ENCODE assay signal across 1 cellular context in the genomic region with DNA sequence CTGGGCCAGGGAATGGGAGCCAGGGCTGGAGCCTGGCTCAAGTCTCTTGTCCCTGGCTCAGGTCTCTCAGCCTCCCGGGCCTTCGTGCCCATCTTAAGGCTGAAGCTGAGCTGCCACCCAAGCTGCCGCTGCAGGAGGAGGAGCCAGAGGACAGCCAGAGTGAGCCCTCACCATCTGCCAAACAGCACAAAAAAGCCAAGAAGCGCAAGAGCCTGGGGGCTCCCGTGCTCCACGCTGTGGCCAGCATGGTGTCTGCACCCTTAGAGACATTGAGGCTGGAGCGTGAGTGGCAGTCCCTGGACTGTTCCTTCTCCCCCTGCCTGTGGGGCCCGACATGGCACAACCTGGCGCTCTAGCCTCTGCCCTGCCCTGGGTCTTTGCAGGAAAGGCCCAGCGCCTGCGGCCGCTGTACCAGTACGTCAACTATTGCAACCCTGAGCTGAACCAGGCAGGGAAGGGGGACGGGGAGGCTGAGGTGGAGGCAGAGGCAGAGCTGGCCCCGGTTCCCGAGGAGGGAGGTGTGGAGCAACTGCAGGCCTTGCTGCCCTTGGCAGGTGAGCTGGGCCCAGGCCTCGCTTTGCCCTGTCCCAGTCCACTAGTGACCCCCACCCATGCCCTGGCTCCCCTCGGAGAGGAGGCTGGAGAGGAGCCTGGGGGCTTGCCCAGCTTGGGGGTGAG.
A peak's percentile ranks its signal among the peaks of the same experiment; 100 is the strongest.
TF ChIP-seq lines count a peak whose summit lies in the region.

No MANE protein-coding gene starts in this region.

TF ChIP-seq in HepG2, 621 proteins besides CTCF, POLR2A, EP300 and RAD21 (continued from another document and continues in another):
- TF ChIP-seq ZBTB39 (CRISPR knock-in tag; IDR thresholded peaks at IDR 0.05) (peak; percentile 84; the same call in 1 of the 2 replicates), YY1 (IDR thresholded peaks at IDR 0.05; ENCODE audit: insufficient read depth, insufficient replicate concordance, low read depth, low read length) (peak; percentile 67), ZNF124 (CRISPR knock-in tag; IDR thresholded peaks at IDR 0.05) (peak; percentile 90), ZNF670 (CRISPR knock-in tag; IDR thresholded peaks at IDR 0.05; ENCODE audit: borderline replicate concordance) (no peak), SNAI1 (CRISPR knock-in tag; IDR thresholded peaks at IDR 0.05; ENCODE audit: borderline replicate concordance) (no peak), GATAD1 (CRISPR knock-in tag; IDR thresholded peaks at IDR 0.05) (peak; percentile 80), REPIN1 (CRISPR knock-in tag; IDR thresholded peaks at IDR 0.05; ENCODE audit: borderline replicate concordance, low read depth) (peak; percentile 86; the same call in 1 of the 2 replicates), ERF (CRISPR knock-in tag; IDR thresholded peaks at IDR 0.05) (peak; percentile 94), STAT5B (CRISPR knock-in tag; IDR thresholded peaks at IDR 0.05) (no peak), ZNF343 (CRISPR knock-in tag; IDR thresholded peaks at IDR 0.05) (peak; percentile 46; the same call in 1 of the 2 replicates), ZNF143 (CRISPR knock-in tag; IDR thresholded peaks at IDR 0.05) (peak; percentile 78), BHLHE40 (IDR thresholded peaks at IDR 0.05; ENCODE audit: low read length) (peak; percentile 31; the same call in 1 of the 2 replicates), ZNF552 (CRISPR knock-in tag; IDR thresholded peaks at IDR 0.05; ENCODE audit: borderline replicate concordance) (0 out of 2 replicates have a peak, but pooled peaks have one; percentile 18), ATF1 (CRISPR knock-in tag; IDR thresholded peaks at IDR 0.05) (no peak), FOXO1 (CRISPR knock-in tag; IDR thresholded peaks at IDR 0.05) (peak; percentile 46; the same call in 1 of the 2 replicates), ZNF292 (CRISPR knock-in tag; IDR thresholded peaks at IDR 0.05; ENCODE audit: borderline replicate concordance, low read depth) (peak; percentile 86; the same call in 1 of the 2 replicates), ZNF652 (CRISPR knock-in tag; IDR thresholded peaks at IDR 0.05; ENCODE audit: borderline replicate concordance, low read depth) (0 out of 2 replicates have a peak, but pooled peaks have one; percentile 38), BCL6 (CRISPR knock-in tag; IDR thresholded peaks at IDR 0.05) (peak; percentile 56; the same call in 1 of the 2 replicates), ELF3 (CRISPR knock-in tag; IDR thresholded peaks at IDR 0.05) (peak; percentile 69), ZNF333 (CRISPR knock-in tag; IDR thresholded peaks at IDR 0.05; ENCODE audit: borderline replicate concordance) (0 out of 2 replicates have a peak, but pooled peaks have one; percentile 63), SAFB2 (CRISPR knock-in tag; IDR thresholded peaks at IDR 0.05; ENCODE audit: borderline replicate concordance, low read depth) (peak; percentile 60), KDM4B (CRISPR knock-in tag; IDR thresholded peaks at IDR 0.05) (0 out of 2 replicates have a peak, but pooled peaks have one; percentile 63), ZBTB26 (CRISPR knock-in tag; IDR thresholded peaks at IDR 0.05; ENCODE audit: borderline replicate concordance) (peak; percentile 70; the same call in 1 of the 2 replicates), E2F2 (CRISPR knock-in tag; IDR thresholded peaks at IDR 0.05; ENCODE audit: borderline replicate concordance) (no peak), CREM (IDR thresholded peaks at IDR 0.05) (no peak), CREM (CRISPR knock-in tag; IDR thresholded peaks at IDR 0.05) (no peak), HNRNPH1 (optimal IDR thresholded peaks at IDR 0.05; ENCODE audit: low read depth, low read length) (no peak), ZNF18 (CRISPR knock-in tag; IDR thresholded peaks at IDR 0.05; ENCODE audit: insufficient replicate concordance) (no peak), MED8 (CRISPR knock-in tag; IDR thresholded peaks at IDR 0.05; ENCODE audit: insufficient replicate concordance) (no peak), NBN (conservative IDR thresholded peaks at IDR 0.05) (no peak), GZF1 (CRISPR knock-in tag; IDR thresholded peaks at IDR 0.05) (0 out of 2 replicates have a peak, but pooled peaks have one; percentile 65), CHD2 (IDR thresholded peaks at IDR 0.05; ENCODE audit: low read depth, low read length) (peak; percentile 10; the same call in 1 of the 2 replicates), KLF11 (CRISPR knock-in tag; IDR thresholded peaks at IDR 0.05) (0 out of 2 replicates have a peak, but pooled peaks have one; percentile 52), KLF16 (CRISPR knock-in tag; IDR thresholded peaks at IDR 0.05) (peak in 1 of 2 experiments; percentile 52; a peak in 1 of 4 replicates), SPEN (CRISPR knock-in tag; IDR thresholded peaks at IDR 0.05; ENCODE audit: low read depth) (peak; percentile 59; the same call in 1 of the 2 replicates), ZNF546 (CRISPR knock-in tag; conservative IDR thresholded peaks at IDR 0.05) (no peak; the same call in 1 of the 2 replicates)
- TF ChIP-seq, protein P1, sequence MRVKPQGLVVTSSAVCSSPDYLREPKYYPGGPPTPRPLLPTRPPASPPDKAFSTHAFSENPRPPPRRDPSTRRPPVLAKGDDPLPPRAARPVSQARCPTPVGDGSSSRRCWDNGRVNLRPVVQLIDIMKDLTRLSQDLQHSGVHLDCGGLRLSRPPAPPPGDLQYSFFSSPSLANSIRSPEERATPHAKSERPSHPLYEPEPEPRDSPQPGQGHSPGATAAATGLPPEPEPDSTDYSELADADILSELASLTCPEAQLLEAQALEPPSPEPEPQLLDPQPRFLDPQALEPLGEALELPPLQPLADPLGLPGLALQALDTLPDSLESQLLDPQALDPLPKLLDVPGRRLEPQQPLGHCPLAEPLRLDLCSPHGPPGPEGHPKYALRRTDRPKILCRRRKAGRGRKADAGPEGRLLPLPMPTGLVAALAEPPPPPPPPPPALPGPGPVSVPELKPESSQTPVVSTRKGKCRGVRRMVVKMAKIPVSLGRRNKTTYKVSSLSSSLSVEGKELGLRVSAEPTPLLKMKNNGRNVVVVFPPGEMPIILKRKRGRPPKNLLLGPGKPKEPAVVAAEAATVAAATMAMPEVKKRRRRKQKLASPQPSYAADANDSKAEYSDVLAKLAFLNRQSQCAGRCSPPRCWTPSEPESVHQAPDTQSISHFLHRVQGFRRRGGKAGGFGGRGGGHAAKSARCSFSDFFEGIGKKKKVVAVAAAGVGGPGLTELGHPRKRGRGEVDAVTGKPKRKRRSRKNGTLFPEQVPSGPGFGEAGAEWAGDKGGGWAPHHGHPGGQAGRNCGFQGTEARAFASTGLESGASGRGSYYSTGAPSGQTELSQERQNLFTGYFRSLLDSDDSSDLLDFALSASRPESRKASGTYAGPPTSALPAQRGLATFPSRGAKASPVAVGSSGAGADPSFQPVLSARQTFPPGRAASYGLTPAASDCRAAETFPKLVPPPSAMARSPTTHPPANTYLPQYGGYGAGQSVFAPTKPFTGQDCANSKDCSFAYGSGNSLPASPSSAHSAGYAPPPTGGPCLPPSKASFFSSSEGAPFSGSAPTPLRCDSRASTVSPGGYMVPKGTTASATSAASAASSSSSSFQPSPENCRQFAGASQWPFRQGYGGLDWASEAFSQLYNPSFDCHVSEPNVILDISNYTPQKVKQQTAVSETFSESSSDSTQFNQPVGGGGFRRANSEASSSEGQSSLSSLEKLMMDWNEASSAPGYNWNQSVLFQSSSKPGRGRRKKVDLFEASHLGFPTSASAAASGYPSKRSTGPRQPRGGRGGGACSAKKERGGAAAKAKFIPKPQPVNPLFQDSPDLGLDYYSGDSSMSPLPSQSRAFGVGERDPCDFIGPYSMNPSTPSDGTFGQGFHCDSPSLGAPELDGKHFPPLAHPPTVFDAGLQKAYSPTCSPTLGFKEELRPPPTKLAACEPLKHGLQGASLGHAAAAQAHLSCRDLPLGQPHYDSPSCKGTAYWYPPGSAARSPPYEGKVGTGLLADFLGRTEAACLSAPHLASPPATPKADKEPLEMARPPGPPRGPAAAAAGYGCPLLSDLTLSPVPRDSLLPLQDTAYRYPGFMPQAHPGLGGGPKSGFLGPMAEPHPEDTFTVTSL (CRISPR knock-in tag; IDR thresholded peaks at IDR 0.05; ENCODE audit: borderline replicate concordance), result no peak
- TF ChIP-seq, protein P2, sequence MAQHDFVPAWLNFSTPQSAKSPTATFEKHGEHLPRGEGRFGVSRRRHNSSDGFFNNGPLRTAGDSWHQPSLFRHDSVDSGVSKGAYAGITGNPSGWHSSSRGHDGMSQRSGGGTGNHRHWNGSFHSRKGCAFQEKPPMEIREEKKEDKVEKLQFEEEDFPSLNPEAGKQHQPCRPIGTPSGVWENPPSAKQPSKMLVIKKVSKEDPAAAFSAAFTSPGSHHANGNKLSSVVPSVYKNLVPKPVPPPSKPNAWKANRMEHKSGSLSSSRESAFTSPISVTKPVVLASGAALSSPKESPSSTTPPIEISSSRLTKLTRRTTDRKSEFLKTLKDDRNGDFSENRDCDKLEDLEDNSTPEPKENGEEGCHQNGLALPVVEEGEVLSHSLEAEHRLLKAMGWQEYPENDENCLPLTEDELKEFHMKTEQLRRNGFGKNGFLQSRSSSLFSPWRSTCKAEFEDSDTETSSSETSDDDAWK (CRISPR knock-in tag; IDR thresholded peaks at IDR 0.05), result no peak
- TF ChIP-seq, protein P3, sequence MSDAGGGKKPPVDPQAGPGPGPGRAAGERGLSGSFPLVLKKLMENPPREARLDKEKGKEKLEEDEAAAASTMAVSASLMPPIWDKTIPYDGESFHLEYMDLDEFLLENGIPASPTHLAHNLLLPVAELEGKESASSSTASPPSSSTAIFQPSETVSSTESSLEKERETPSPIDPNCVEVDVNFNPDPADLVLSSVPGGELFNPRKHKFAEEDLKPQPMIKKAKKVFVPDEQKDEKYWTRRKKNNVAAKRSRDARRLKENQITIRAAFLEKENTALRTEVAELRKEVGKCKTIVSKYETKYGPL (CRISPR knock-in tag; IDR thresholded peaks at IDR 0.05), result no peak
- TF ChIP-seq, protein P4, sequence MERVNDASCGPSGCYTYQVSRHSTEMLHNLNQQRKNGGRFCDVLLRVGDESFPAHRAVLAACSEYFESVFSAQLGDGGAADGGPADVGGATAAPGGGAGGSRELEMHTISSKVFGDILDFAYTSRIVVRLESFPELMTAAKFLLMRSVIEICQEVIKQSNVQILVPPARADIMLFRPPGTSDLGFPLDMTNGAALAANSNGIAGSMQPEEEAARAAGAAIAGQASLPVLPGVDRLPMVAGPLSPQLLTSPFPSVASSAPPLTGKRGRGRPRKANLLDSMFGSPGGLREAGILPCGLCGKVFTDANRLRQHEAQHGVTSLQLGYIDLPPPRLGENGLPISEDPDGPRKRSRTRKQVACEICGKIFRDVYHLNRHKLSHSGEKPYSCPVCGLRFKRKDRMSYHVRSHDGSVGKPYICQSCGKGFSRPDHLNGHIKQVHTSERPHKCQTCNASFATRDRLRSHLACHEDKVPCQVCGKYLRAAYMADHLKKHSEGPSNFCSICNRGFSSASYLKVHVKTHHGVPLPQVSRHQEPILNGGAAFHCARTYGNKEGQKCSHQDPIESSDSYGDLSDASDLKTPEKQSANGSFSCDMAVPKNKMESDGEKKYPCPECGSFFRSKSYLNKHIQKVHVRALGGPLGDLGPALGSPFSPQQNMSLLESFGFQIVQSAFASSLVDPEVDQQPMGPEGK (CRISPR knock-in tag; IDR thresholded peaks at IDR 0.05), result peak; percentile 78; the same call in 1 of the 2 replicates
